In genomic region chr7:42237891-42238531, GRCh38 we compare ENCODE assay signal across 8 cellular contexts. TPM values are rescaled to one million over a fixed set of nuclear protein-coding genes. Genes with fewer than 3 reads are reported as not detected.
A peak's percentile ranks its signal among the peaks of the same experiment; 100 is the strongest.
DNase-seq lines count a peak whose midpoint lies in the region; TF ChIP-seq lines count a peak whose summit lies in the region.

No MANE protein-coding gene starts in this region.

- H3K9ac ChIP-seq in BLaER1 (peak overlapping the region; percentile 85), HUES48 (ENCODE audit: low read depth, low read length) (peak overlapping the region; percentile 46), iPS-20b (ENCODE audit: low read depth, low read length) (peak overlapping the region; percentile 71; the same call in 1 of the 2 replicates), skeletal muscle satellite cell (ENCODE audit: low read depth, low read length) (peak overlapping the region; percentile 85)

- no peaks in the 10 kb centered on the region for H3K27me3 ChIP-seq in BLaER1
- H3K27me3 ChIP-seq in HUES48 (ENCODE audit: control insufficient read depth, insufficient read depth, low read length), result peaks cover 44% of the 10 kb centered on the region
- H3K27me3 ChIP-seq in brain microvascular endothelial cell (replicated peaks), result no peaks in the 10 kb centered on the region
- H3K27me3 ChIP-seq in iPS-20b (ENCODE audit: insufficient read depth, low read length), result peaks cover 45% of the 10 kb centered on the region
- no peaks in the 10 kb centered on the region for H3K27me3 ChIP-seq in skeletal muscle satellite cell (ENCODE audit: control insufficient read depth, insufficient read depth, low read length)

- H3K9me3 ChIP-seq in BLaER1, result no peaks in the 10 kb centered on the region
- H3K9me3 ChIP-seq in HUES48 (ENCODE audit: control insufficient read depth, insufficient read depth, low read length), result no peaks in the 10 kb centered on the region
- no peaks in the 10 kb centered on the region for H3K9me3 ChIP-seq in iPS-20b (ENCODE audit: insufficient read depth, low read depth, low read length)
- H3K9me3 ChIP-seq in skeletal muscle satellite cell (replicated peaks; ENCODE audit: low read length), result no peaks in the 10 kb centered on the region

- H4K20me1 ChIP-seq in BLaER1, result peaks cover 26% of the 10 kb centered on the region

- peak overlapping the region; percentile 94 for H3K4me3 ChIP-seq in BLaER1
- H3K4me3 ChIP-seq in HUES48 (ENCODE audit: low read depth, low read length), result peak overlapping the region; percentile 97
- peak overlapping the region; percentile 85 for H3K4me3 ChIP-seq in brain microvascular endothelial cell (ENCODE audit: low read depth, low read length)
- peak overlapping the region; percentile 84 for H3K4me3 ChIP-seq in iPS-20b (ENCODE audit: low read length)
- H3K4me3 ChIP-seq in skeletal muscle satellite cell (ENCODE audit: low read length), result peak overlapping the region; percentile 96

- peaks cover 20% of the 10 kb centered on the region for H3K4me1 ChIP-seq in BLaER1
- peaks cover 44% of the 10 kb centered on the region for H3K4me1 ChIP-seq in HUES48 (ENCODE audit: control insufficient read depth, insufficient read depth, low read length)
- H3K4me1 ChIP-seq in iPS-20b (ENCODE audit: insufficient read depth, low read length), result peaks cover 43% of the 10 kb centered on the region
- peaks cover 26% of the 10 kb centered on the region for H3K4me1 ChIP-seq in skeletal muscle satellite cell (ENCODE audit: control insufficient read depth, insufficient read depth, low read length)

- in situ Hi-C loops in brain microvascular endothelial cell (cut with HindIII; ENCODE audit: low pct_ligation_motif_present, low sequenced_read_pairs), result loop anchor here (25.0 kb wide), 1 partner anchor 251 kb away; no protein-coding TSS in a partner anchor

- H3K36me3 ChIP-seq in BLaER1, result no peaks in the 10 kb centered on the region
- no peaks in the 10 kb centered on the region for H3K36me3 ChIP-seq in HUES48 (ENCODE audit: control insufficient read depth, insufficient read depth, low read length)
- no peaks in the 10 kb centered on the region for H3K36me3 ChIP-seq in brain microvascular endothelial cell (replicated peaks)
- no peaks in the 10 kb centered on the region for H3K36me3 ChIP-seq in iPS-20b (ENCODE audit: insufficient read depth, low read depth, low read length)
- H3K36me3 ChIP-seq in skeletal muscle satellite cell (ENCODE audit: insufficient read depth, low read length), result no peaks in the 10 kb centered on the region

- peak overlapping the region; percentile 83 for H3K27ac ChIP-seq in BLaER1
- peak overlapping the region; percentile 94 for H3K27ac ChIP-seq in HUES48 (ENCODE audit: low read depth, low read length)
- H3K27ac ChIP-seq in brain microvascular endothelial cell, result peak overlapping the region; percentile 80
- no peak overlapping the region for H3K27ac ChIP-seq in iPS-20b (ENCODE audit: low read length)

- H3K4me2 ChIP-seq in BLaER1 (peak overlapping the region; percentile 96), skeletal muscle satellite cell (ENCODE audit: low read length) (peak overlapping the region; percentile 82)

- TF ChIP-seq CTCF in brain microvascular endothelial cell (IDR thresholded peaks at IDR 0.05; ENCODE audit: low read depth, low read length, missing control alignments), result no peak

- no peak for DNase-seq in brain microvascular endothelial cell
- no peak for DNase-seq in SKM-1 (lab: John Stamatoyannopoulos, UW; ENCODE audit: unreplicated experiment)
- no peak for DNase-seq in amniotic stem cell (lab: John Stamatoyannopoulos, UW)
- DNase-seq in effector CD8-positive, alpha-beta T cell (lab: John Stamatoyannopoulos, UW), result no peak

RNA-seq across cellular contexts. Expression of gene GLI3, which starts 1.0 kb away (rescaled TPM):
- total RNA-seq in skeletal muscle satellite cell (2012; rRNA removed), result 2.8 and 3.1 TPM in 2 replicates
